ENCODE assay signal across 8 cellular contexts in the genomic region with DNA sequence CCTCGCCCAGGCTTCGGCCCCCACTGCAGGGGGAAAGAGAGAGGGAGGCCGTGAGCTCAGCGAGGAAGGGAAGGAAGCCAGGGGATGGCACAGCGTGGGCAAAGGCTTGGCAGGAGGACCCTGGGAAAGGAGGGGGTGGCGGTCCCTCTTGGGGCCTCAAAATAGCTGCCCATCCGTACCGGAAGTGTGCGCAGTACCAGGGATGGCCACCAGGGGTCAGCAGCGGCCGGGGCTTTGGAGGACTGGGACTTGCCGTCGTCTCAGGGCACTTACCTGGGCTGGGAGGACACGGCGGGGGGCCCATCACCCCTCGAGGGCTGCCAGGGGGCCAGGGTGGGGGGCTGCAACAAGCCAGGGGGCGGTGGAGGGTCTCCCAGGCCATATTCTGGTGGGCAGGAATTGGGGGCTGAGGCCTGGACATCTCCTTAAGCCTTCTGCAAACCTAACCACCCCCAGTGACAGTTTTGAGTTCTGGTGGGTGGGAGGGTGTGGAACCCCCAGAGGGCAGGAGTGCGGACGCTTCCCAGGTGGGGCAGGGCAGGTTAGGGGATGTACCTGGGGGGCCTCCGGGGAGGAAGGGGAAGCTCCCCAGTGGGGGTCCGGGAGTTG. TPM values are rescaled to one million over a fixed set of nuclear protein-coding genes. Genes with fewer than 3 reads are reported as not detected.
DNase-seq lines count a peak whose midpoint lies in the region; ATAC-seq and TF ChIP-seq lines count a peak whose summit lies in the region.

No MANE protein-coding gene starts in this region.

- H3K9me3 Mint-ChIP-seq in glutamatergic neuron (ENCODE audit: unreplicated experiment), result peaks cover 3% of the 10 kb centered on the region

- no peaks in the 10 kb centered on the region; the same call in 1 of the 2 replicates for H3K9me3 ChIP-seq in SJSA1 (replicated peaks)
- no peaks in the 10 kb centered on the region for H3K9me3 ChIP-seq in upper lobe of right lung

- H3K4me1 ChIP-seq in SJSA1 (replicated peaks), result no peaks in the 10 kb centered on the region
- peaks cover 4% of the 10 kb centered on the region for H3K4me1 ChIP-seq in upper lobe of right lung

- no peak overlapping the region for H3K4me3 Mint-ChIP-seq in glutamatergic neuron (ENCODE audit: unreplicated experiment)

- DNase-seq in DMS153 treated with DMSO at 0.1 percent for 48 hours (lab: John Stamatoyannopoulos, UW; ENCODE audit: unreplicated experiment) (peak; percentile 55), SJSA1 (ENCODE audit: low read depth in 1 of 2, low spot score in 2 of 2) (peak; percentile 38 to 78), glutamatergic neuron (peak; percentile 90), posterior vena cava (ENCODE audit: low spot score) (peak; percentile 93), upper lobe of right lung (peak; percentile 89)
- peak; percentile 50 for DNase-seq in Jurkat, Clone E6-1 (ENCODE audit: low read depth, low spot score)
- peak; percentile 88 for DNase-seq in activated naive CD4-positive, alpha-beta T cell treated with Interleukin-2 at 50 U/mL for 16 hours

- no peak overlapping the region for H3K4me3 ChIP-seq in Jurkat, Clone E6-1 (ENCODE audit: low read length)
- no peak overlapping the region for H3K4me3 ChIP-seq in SJSA1
- H3K4me3 ChIP-seq in upper lobe of right lung, result no peak overlapping the region

- H3K27me3 Mint-ChIP-seq in glutamatergic neuron (ENCODE audit: unreplicated experiment), result peaks cover 1% of the 10 kb centered on the region

- H3K27ac ChIP-seq in SJSA1 (no peak overlapping the region), upper lobe of right lung (no peak overlapping the region)

- intact Hi-C loops in posterior vena cava (cut with DNase I), result loop anchor here in 1 of 2 donors (10.0 kb wide), 1 partner anchor 91 kb away; no protein-coding TSS in a partner anchor
- intact Hi-C loops in upper lobe of right lung (cut with DNase I), result no loop called here

- H3K4me1 Mint-ChIP-seq in glutamatergic neuron (ENCODE audit: low read depth, unreplicated experiment), result no peaks in the 10 kb centered on the region

- TF ChIP-seq CTCF in glutamatergic neuron (IDR thresholded peaks at IDR 0.05; ENCODE audit: partially characterized antibody, unreplicated experiment) (peak; percentile 98), upper lobe of right lung (IDR thresholded peaks at IDR 0.05) (peak; percentile 90)

- H3K36me3 Mint-ChIP-seq in glutamatergic neuron (ENCODE audit: unreplicated experiment), result no peaks in the 10 kb centered on the region

- ATAC-seq in upper lobe of right lung, result peak; percentile 89
- no peak for ATAC-seq in GM21786 (IDR thresholded peaks at IDR 0.05; ENCODE audit: unreplicated experiment)

- H3K27ac Mint-ChIP-seq in glutamatergic neuron (ENCODE audit: unreplicated experiment), result no peak overlapping the region

- peaks cover 7% of the 10 kb centered on the region for H3K36me3 ChIP-seq in SJSA1
- peaks cover 15% of the 10 kb centered on the region for H3K36me3 ChIP-seq in upper lobe of right lung

- H3K27me3 ChIP-seq in SJSA1 (replicated peaks) (no peaks in the 10 kb centered on the region), upper lobe of right lung (no peaks in the 10 kb centered on the region)

RNA-seq across cellular contexts. Expression of a gene that starts 7.8 kb away (rescaled TPM):
- polyA plus RNA-seq in Jurkat, Clone E6-1 (2012; ENCODE audit: insufficient read depth, insufficient read length), result 74.2 TPM
- total RNA-seq in SJSA1 (2014; rRNA removed; shearing (Covaris generic)), result 18.3 and 23.5 TPM in 2 replicates
- total RNA-seq in glutamatergic neuron (ENCODE audit: unreplicated experiment), result 16.2 TPM
- total RNA-seq in posterior vena cava, result 10 to 100 TPM; 14.0 to 20.1 TPM
- 31.0 TPM for total RNA-seq in upper lobe of right lung

RNA-seq across cellular contexts. Expression of a gene that starts 24.0 kb away (rescaled TPM):
- 4.5 TPM for polyA plus RNA-seq in Jurkat, Clone E6-1 (2012; ENCODE audit: insufficient read depth, insufficient read length)
- 0.11 TPM in 1 of 2 replicates, not detected in the other for total RNA-seq in SJSA1 (2014; rRNA removed; shearing (Covaris generic))
- total RNA-seq in glutamatergic neuron (ENCODE audit: unreplicated experiment), result 1.7 TPM
- 1 to 10 TPM in 1 of 2 donors, under 1 TPM in 1; 0.76 to 1.3 TPM for total RNA-seq in posterior vena cava
- total RNA-seq in upper lobe of right lung, result 1.4 TPM

RNA-seq across cellular contexts. Expression of a gene that starts 45.8 kb away (rescaled TPM):
- polyA plus RNA-seq in Jurkat, Clone E6-1 (2012; ENCODE audit: insufficient read depth, insufficient read length), result 18.4 TPM
- 22.7 and 33.8 TPM in 2 replicates for total RNA-seq in SJSA1 (2014; rRNA removed; shearing (Covaris generic))
- 20.5 TPM for total RNA-seq in glutamatergic neuron (ENCODE audit: unreplicated experiment)
- total RNA-seq in posterior vena cava, result 10 to 100 TPM; 16.2 to 19.4 TPM
- total RNA-seq in upper lobe of right lung, result 24.8 TPM

RNA-seq across cellular contexts. Expression of a gene that starts 46.0 kb away (rescaled TPM):
- polyA plus RNA-seq in Jurkat, Clone E6-1 (2012; ENCODE audit: insufficient read depth, insufficient read length), result 121 TPM
- 47.7 and 171 TPM in 2 replicates for total RNA-seq in SJSA1 (2014; rRNA removed; shearing (Covaris generic))
- total RNA-seq in glutamatergic neuron (ENCODE audit: unreplicated experiment) (73.5 TPM), posterior vena cava (10 to 100 TPM; 32.8 to 36.6 TPM), upper lobe of right lung (66.8 TPM)

RNA-seq across cellular contexts. Expression of a gene that starts 57.1 kb away (rescaled TPM):
- 45.3 TPM for polyA plus RNA-seq in Jurkat, Clone E6-1 (2012; ENCODE audit: insufficient read depth, insufficient read length)
- 29.2 and 29.5 TPM in 2 replicates for total RNA-seq in SJSA1 (2014; rRNA removed; shearing (Covaris generic))
- total RNA-seq in glutamatergic neuron (ENCODE audit: unreplicated experiment) (5.5 TPM), posterior vena cava (10 to 100 TPM in 1 of 2 donors, 1 to 10 TPM in 1; 9.3 to 14.8 TPM), upper lobe of right lung (12.6 TPM)
